ENCODE assay signal across 20 cellular contexts in genomic region chr14:68823434-68824206, GRCh38. TPM values are rescaled to one million over a fixed set of nuclear protein-coding genes. Genes with fewer than 3 reads are reported as not detected.
DNase-seq lines count a peak whose midpoint lies in the region; FAIRE-seq and TF ChIP-seq lines count a peak whose summit lies in the region.
"Had no signal": no experiment of that assay in that cellular context is flagged by ENCODE, and none has a peak within 500 bp of the region (broad histone marks: within the 10 kb centered on the region; RNA-seq: fewer than 3 reads in every experiment).

No MANE protein-coding gene starts in this region.

- no peaks in the 10 kb centered on the region for H3K9me3 ChIP-seq in CD8-positive, alpha-beta memory T cell (ENCODE audit: low read length)
- H3K9me3 ChIP-seq in H1 (ENCODE audit: insufficient read depth in 2 of 2, low read depth in 1 of 2, low read length in 1 of 2) = no peaks in the 10 kb centered on the region
- H3K9me3 ChIP-seq in neural progenitor cell (ENCODE audit: low read depth) = no peaks in the 10 kb centered on the region
- H3K9me3 ChIP-seq in vagina = no peaks in the 10 kb centered on the region
- H3K9me3 ChIP-seq: ovary, thoracic aorta had no signal

- H2BK20ac ChIP-seq in H1 (ENCODE audit: low read length) = no peak overlapping the region

- H3K27me3 ChIP-seq in CD8-positive, alpha-beta memory T cell (ENCODE audit: insufficient read depth, low read length, poor library complexity, severe bottlenecking) = no peaks in the 10 kb centered on the region
- H3K27me3 ChIP-seq in H1 (replicated peaks in 1 of 4; ENCODE audit: control insufficient read depth in 3 of 4, extremely low read depth in 1 of 4, insufficient read depth in 3 of 4, low read length in 3 of 4) (no peaks in the 10 kb centered on the region), neural progenitor cell (no peaks in the 10 kb centered on the region), vagina (no peaks in the 10 kb centered on the region)
- H3K27me3 ChIP-seq: cardiac muscle cell, ovary had no signal

- H3K79me1 ChIP-seq in H1 (ENCODE audit: low read depth, low read length) = no peaks in the 10 kb centered on the region

- TF ChIP-seq POLR2A in H1 (IDR thresholded peaks at IDR 0.05; ENCODE audit: control extremely low read depth in 1 of 2, low read depth in 2 of 2, low read length in 2 of 2) = no peak
- no peak for TF ChIP-seq POLR2A in erythroblast (IDR thresholded peaks at IDR 0.05; ENCODE audit: low read length)
- TF ChIP-seq POLR2A in vagina (IDR thresholded peaks at IDR 0.05) = no peak

- no peaks in the 10 kb centered on the region for H3K23me2 ChIP-seq in H1 (ENCODE audit: low read depth, low read length)

- peaks cover 42% of the 10 kb centered on the region for H3K4me1 ChIP-seq in CD8-positive, alpha-beta memory T cell (ENCODE audit: insufficient read depth, low read length)
- peaks cover under 1 to 11% (median 5%) of the 10 kb centered on the region in 4 experiments; a peak in 6 of 7 replicates for H3K4me1 ChIP-seq in H1 (replicated peaks in 1 of 4; ENCODE audit: control insufficient read depth in 3 of 4, insufficient read depth in 4 of 4, low read length in 3 of 4)
- H3K4me1 ChIP-seq in neural progenitor cell = peaks cover 7% of the 10 kb centered on the region
- H3K4me1 ChIP-seq in vagina = peaks cover 25% of the 10 kb centered on the region

- no peak overlapping the region for H4K91ac ChIP-seq in H1 (replicated peaks; ENCODE audit: insufficient read length, low read length)

- no peak overlapping the region for H2AK5ac ChIP-seq in H1 (ENCODE audit: low read depth, low read length)

- no peak for TF ChIP-seq RAD21 in H1 (IDR thresholded peaks at IDR 0.05 in 1 of 2, conservative IDR thresholded peaks at IDR 0.05 in 1 of 2; ENCODE audit: low read depth in 2 of 2, low read length in 2 of 2)

- H4K5ac ChIP-seq in H1 (ENCODE audit: insufficient read length, low read depth, low read length) = no peak overlapping the region

- TF ChIP-seq CTCF in H1 (IDR thresholded peaks at IDR 0.05; ENCODE audit: control extremely low read depth in 1 of 3, insufficient read depth in 1 of 3, low read depth in 1 of 3, low read length in 3 of 3) (no peak), neural progenitor cell (IDR thresholded peaks at IDR 0.05) (no peak), vagina (IDR thresholded peaks at IDR 0.05) (no peak)

- H3K36me3 ChIP-seq in CD8-positive, alpha-beta memory T cell (ENCODE audit: insufficient read depth, low read length) = no peaks in the 10 kb centered on the region
- H3K36me3 ChIP-seq in H1 (ENCODE audit: control insufficient read depth in 2 of 4, insufficient read depth in 4 of 4, low read length in 3 of 4) (no peaks in the 10 kb centered on the region), neural progenitor cell (no peaks in the 10 kb centered on the region), vagina (no peaks in the 10 kb centered on the region)
- H3K36me3 ChIP-seq: cardiac muscle cell, ovary, thoracic aorta had no signal

- peak; percentile 74 for FAIRE-seq in HTR-8/SVneo (lab: Jason Lieb, UNC)
- no peak for FAIRE-seq in H1 (lab: Jason Lieb, UNC)

- H3K18ac ChIP-seq in H1 (ENCODE audit: extremely low read depth, low read length) = no peak overlapping the region

- H3K9ac ChIP-seq in H1 (replicated peaks in 1 of 4; ENCODE audit: extremely low read depth in 1 of 4, low read depth in 3 of 4, low read length in 3 of 4) = no peak overlapping the region
- no peak overlapping the region for H3K9ac ChIP-seq in neural progenitor cell

- peaks cover 27 to 28% (median 27%) of the 10 kb centered on the region in 3 donors for H3K4me1 Mint-ChIP-seq in CD8-positive, alpha-beta memory T cell
- H3K4me1 Mint-ChIP-seq in neural progenitor cell = peaks cover 29% of the 10 kb centered on the region
- H3K4me1 Mint-ChIP-seq in immature natural killer cell = peaks cover 28 to 30% of the 10 kb centered on the region in 2 donors

- no peaks in the 10 kb centered on the region for H3K9me3 Mint-ChIP-seq in CD8-positive, alpha-beta memory T cell
- H3K9me3 Mint-ChIP-seq in neural progenitor cell (no peaks in the 10 kb centered on the region), immature natural killer cell (no peaks in the 10 kb centered on the region)

- no peak overlapping the region for H3K4me3 Mint-ChIP-seq in CD8-positive, alpha-beta memory T cell
- peak overlapping the region; percentile 18 for H3K4me3 Mint-ChIP-seq in neural progenitor cell
- no peak overlapping the region for H3K4me3 Mint-ChIP-seq in immature natural killer cell

- no peak overlapping the region for H2BK120ac ChIP-seq in H1 (replicated peaks; ENCODE audit: low read depth, low read length)

- no peak overlapping the region for H3K4me3 ChIP-seq in CD8-positive, alpha-beta memory T cell (ENCODE audit: low read length)
- no peak overlapping the region for H3K4me3 ChIP-seq in H1 (ENCODE audit: extremely low read depth in 1 of 4, insufficient read depth in 2 of 4, low read depth in 3 of 4, low read length in 4 of 4)
- no peak overlapping the region for H3K4me3 ChIP-seq in neural progenitor cell
- H3K4me3 ChIP-seq in vagina = no peak overlapping the region
- H3K4me3 ChIP-seq: cardiac muscle cell, ovary, thoracic aorta had no signal

- H3F3A ChIP-seq in neural progenitor cell (ENCODE audit: low read depth) = peaks cover 14% of the 10 kb centered on the region

- H3K4ac ChIP-seq in H1 (replicated peaks; ENCODE audit: insufficient read length, low read depth, low read length) = no peak overlapping the region

- no peak overlapping the region for H2AFZ ChIP-seq in H1 (ENCODE audit: low read length)
- no peak overlapping the region for H2AFZ ChIP-seq in neural progenitor cell (replicated peaks)

- no peaks in the 10 kb centered on the region for H4K20me1 ChIP-seq in H1 (replicated peaks in 1 of 2; ENCODE audit: control insufficient read depth in 1 of 2, insufficient read depth in 2 of 2, low read length in 2 of 2)
- H4K20me1 ChIP-seq in neural progenitor cell (ENCODE audit: low read depth) = no peaks in the 10 kb centered on the region

- H3K79me2 ChIP-seq in H1 (ENCODE audit: control insufficient read depth in 1 of 2, insufficient read depth in 2 of 2, low read length in 2 of 2) (no peaks in the 10 kb centered on the region), neural progenitor cell (ENCODE audit: low read depth) (no peaks in the 10 kb centered on the region)

- no peaks in the 10 kb centered on the region for H3K27me3 Mint-ChIP-seq in CD8-positive, alpha-beta memory T cell
- peaks cover 6% of the 10 kb centered on the region for H3K27me3 Mint-ChIP-seq in neural progenitor cell (ENCODE audit: insufficient read depth, low read depth)
- peaks cover 1 to 4% (median 2%) of the 10 kb centered on the region in 3 donors for H3K27me3 Mint-ChIP-seq in immature natural killer cell (ENCODE audit: low read depth in 3 of 3)

- TF ChIP-seq EP300 in H1 (IDR thresholded peaks at IDR 0.05; ENCODE audit: borderline replicate concordance in 1 of 2, low read depth in 2 of 2, low read length in 2 of 2) = no peak

- peak overlapping the region in 5 of 8 donors; percentile 5 to 75 (median 42) for H3K27ac Mint-ChIP-seq in CD8-positive, alpha-beta memory T cell
- H3K27ac Mint-ChIP-seq in neural progenitor cell (no peak overlapping the region), immature natural killer cell (peak overlapping the region in 2 of 6 donors; percentile 19 to 27)

- H4K8ac ChIP-seq in H1 (ENCODE audit: extremely low read depth, insufficient read depth, low read length) = peak overlapping the region; percentile 42; the same call in 1 of the 2 replicates

- no peak for DNase-seq in CD8-positive, alpha-beta memory T cell
- DNase-seq in HTR-8/SVneo (ENCODE audit: insufficient read length, low spot score) = no peak
- no peak for DNase-seq in H1 (ENCODE audit: low read depth in 1 of 2, low spot score in 2 of 2)
- no peak for DNase-seq in neural progenitor cell (ENCODE audit: low spot score)
- no peak for DNase-seq in substantia nigra (lab: John Stamatoyannopoulos, UW)
- DNase-seq in erythroblast (lab: John Stamatoyannopoulos, UW) = no peak
- DNase-seq in vagina (ENCODE audit: extremely low spot score in 2 of 2) = no peak
- DNase-seq in immature natural killer cell = no peak
- DNase-seq: activated CD4-positive, alpha-beta T cell treated with anti-CD3 and anti-CD28 coated beads for 1 hour; activated CD8-positive, alpha-beta memory T cell treated with anti-CD3 and anti-CD28 coated beads, Interleukin-2, amount 50 U/mL, for 4 hours; activated effector memory CD4-positive, alpha-beta T cell treated with Interleukin-2 at 50 U/mL for 16 hours; dermis blood vessel endothelial cell; foreskin fibroblast; hypothalamus; islet precursor cell; NCI-H1105 treated with DMSO at 0.1 percent for 48 hours; NCI-H510A; ovary had no signal

- H3K56ac ChIP-seq in H1 (replicated peaks; ENCODE audit: insufficient read length, low read depth, low read length) = no peak overlapping the region

- no peaks in the 10 kb centered on the region for H3K36me3 Mint-ChIP-seq in CD8-positive, alpha-beta memory T cell
- H3K36me3 Mint-ChIP-seq in neural progenitor cell = no peaks in the 10 kb centered on the region
- no peaks in the 10 kb centered on the region for H3K36me3 Mint-ChIP-seq in immature natural killer cell

- whole genome bisulfite sequencing in H1 (ENCODE audit: extremely low coverage in 1 of 2, insufficient coverage in 1 of 2, insufficient read length in 1 of 2, insufficient replicate concordance in 2 of 2, low coverage in 1 of 2, low lambda C conversion rate in 2 of 2, missing lambda C conversion rate in 1 of 2), 2 experiments = 95% methylated on average over 8 of the region's 8 CpGs; no CpG with 5 or more reads in 1 of the 2 experiments

- H3K14ac ChIP-seq in H1 (ENCODE audit: insufficient read length) = no peak overlapping the region

- H2BK15ac ChIP-seq in H1 (ENCODE audit: low read length) = no peak overlapping the region

- H3K23ac ChIP-seq in H1 (ENCODE audit: insufficient read length) = no peak overlapping the region

- CTCF ChIA-PET in CD8-positive, alpha-beta memory T cell (lab: Charles Lee) = interaction anchor here (0.9 to 2.4 kb wide), 6 partner anchors 9 to 879 kb away, joined by 3 to 9 read pairs (median 4); no protein-coding TSS in a partner anchor
- CTCF ChIA-PET in H1 (lab: Charles Lee; ENCODE audit: partially characterized antibody) = interaction anchor here (0.6 to 5.3 kb wide), 16 partner anchors 9 to 879 kb away, joined by 3 to 47 read pairs (median 4); no protein-coding TSS in a partner anchor

- H2BK12ac ChIP-seq in H1 (ENCODE audit: low read depth, low read length) = 0 out of 2 replicates have a peak overlapping the region, but pooled peaks have one; percentile 32

- 0 out of 2 replicates have a peak overlapping the region, but pooled peaks have one; percentile 38 for H2BK5ac ChIP-seq in H1 (ENCODE audit: low read depth, low read length)

- POLR2A ChIA-PET in CD8-positive, alpha-beta memory T cell (lab: Charles Lee) = interaction anchor here (0.8 kb wide), 1 partner anchor 578 kb away, joined by 3 read pairs; no protein-coding TSS in a partner anchor
- POLR2A ChIA-PET in H1 (lab: Charles Lee; ENCODE audit: partially characterized antibody) = interaction anchor here (0.9 to 5.3 kb wide), 2 partner anchors 14 to 31 kb away, joined by 4 to 30 read pairs; partner anchors contain the start of gene ZFP36L1

- H3K4me2 ChIP-seq in H1 (ENCODE audit: insufficient read depth in 1 of 2, low read depth in 2 of 2, low read length in 2 of 2) (no peak overlapping the region), neural progenitor cell (no peak overlapping the region)

- H3K27ac ChIP-seq in CD8-positive, alpha-beta memory T cell (ENCODE audit: low read depth, low read length) = no peak overlapping the region
- no peak overlapping the region for H3K27ac ChIP-seq in H1 (ENCODE audit: low read depth, low read length)
- no peak overlapping the region for H3K27ac ChIP-seq in neural progenitor cell
- no peak overlapping the region for H3K27ac ChIP-seq in substantia nigra (ENCODE audit: low read depth, low read length, poor library complexity, severe bottlenecking)
- H3K27ac ChIP-seq in vagina = no peak overlapping the region
- H3K27ac ChIP-seq: cardiac muscle cell, ovary, thoracic aorta had no signal

- intact Hi-C loops in vagina (cut with DNase I) = no loop called here

RNA-seq across cellular contexts. Expression of gene ZFP36L1, which starts 30.8 kb away (rescaled TPM):
- 100 to 1,000 TPM; 128 to 133 TPM for total RNA-seq in CD8-positive, alpha-beta memory T cell
- 124 TPM for polyA plus RNA-seq in CD8-positive, alpha-beta memory T cell
- total RNA-seq in H1 (2021; fragmentation: NEBNext Ultra II Directional; extraction: Animal tissue kit (Norgen Biotek cat#: 25700)) = 132 TPM in 2 replicates
- polyA plus RNA-seq in H1 (2011; rRNA removed) (80.4 and 136 TPM in 2 replicates), immature natural killer cell (100 to 1,000 TPM in 1 of 3 donors, 10 to 100 TPM in 2; 36.6 to 126 (median 61.8) TPM)
- 61.9 TPM for polyA plus RNA-seq in H1 (2011; cell fraction: cytosol; rRNA removed)
- polyA plus RNA-seq in H1 (2011; cell fraction: nucleus; rRNA removed) = 90.3 TPM
- 89.6 to 126 TPM (median 117 TPM) in 4 replicates for polyA plus RNA-seq in H1 (2012, experiment 1 of 2)
- polyA plus RNA-seq in H1 (2012, experiment 2 of 2) = 56.1 TPM
- polyA plus RNA-seq in H1 (2013, experiment 1 of 2) = 127 TPM
- 135 TPM for polyA plus RNA-seq in H1 (2013, experiment 2 of 2)
- polyA minus RNA-seq in H1 (2011; rRNA and poly(A)+ RNA removed) = 19.5 and 20.6 TPM in 2 replicates
- polyA minus RNA-seq in H1 (2011; cell fraction: cytosol; rRNA and poly(A)+ RNA removed) = 132 TPM
- polyA minus RNA-seq in H1 (2011; cell fraction: nucleus; rRNA and poly(A)+ RNA removed) = 67.3 TPM
- total RNA-seq in neural progenitor cell (ENCODE audit: low replicate concordance) (42.9 and 95.5 TPM in 2 replicates), vagina (1,405 TPM)

Comparison
In these comparisons a context has a peak if more than half of its experiments do, and no peak if none do; other contexts are left out.
1. RNA of gene ZFP36L1, which starts 30.8 kb away (total RNA-seq): 1,405 TPM in vagina (single experiment); 128 to 133 TPM in CD8-positive, alpha-beta memory T cell, 132 TPM in H1 and 42.9 to 95.5 TPM in neural progenitor cell; every median in the first group is over 10 times any median in the second.